In the genomic region with DNA sequence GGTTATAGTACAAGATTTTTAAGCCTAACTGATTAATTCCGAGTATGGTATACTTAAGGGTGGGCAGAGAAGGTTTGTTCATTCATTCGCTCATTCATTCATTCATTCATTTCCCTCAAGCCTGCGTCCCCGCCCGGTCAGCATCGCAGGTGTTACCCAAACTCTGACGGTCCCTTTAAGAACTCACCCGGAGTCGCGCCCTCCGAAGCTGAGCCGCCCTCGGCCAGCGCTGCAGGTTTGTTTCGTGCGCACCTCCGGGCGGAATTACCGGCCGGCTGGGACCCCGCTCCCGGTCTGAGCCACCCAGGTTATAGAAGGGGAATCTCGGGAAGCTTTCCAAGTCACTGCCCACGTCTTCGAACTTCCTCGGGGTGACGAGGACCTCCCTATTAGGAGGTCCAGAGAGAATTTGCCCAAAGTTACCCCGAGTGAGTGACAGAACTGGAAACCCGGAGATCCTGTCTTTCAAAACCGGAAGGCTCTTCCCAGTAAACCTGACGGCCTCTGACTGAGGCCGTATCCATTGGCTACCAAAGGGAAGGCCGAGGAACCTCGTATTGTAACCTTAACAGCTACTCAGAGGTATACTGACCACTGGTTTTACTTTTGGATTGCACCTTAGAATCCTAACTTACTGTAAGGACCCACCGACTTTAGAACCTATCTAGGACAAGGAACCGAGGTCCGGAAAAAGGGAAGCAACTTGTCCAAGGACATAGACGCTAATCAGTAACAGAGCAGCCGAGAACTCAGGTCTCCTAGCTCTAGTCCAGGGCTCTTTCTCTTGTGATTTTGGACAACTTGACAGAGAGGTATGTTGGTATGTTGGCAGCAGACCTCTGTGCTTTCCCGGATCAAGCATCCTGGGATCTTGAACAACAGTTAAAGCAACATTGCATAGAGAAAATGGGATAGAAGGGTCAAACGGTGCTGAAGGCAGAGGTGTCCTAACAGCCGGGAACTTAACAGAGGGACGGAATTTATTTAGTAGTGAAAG, we compare ENCODE assay signal across 1 cellular context.
A peak's percentile ranks its signal among the peaks of the same experiment; 100 is the strongest.
TF ChIP-seq lines count a peak whose summit lies in the region.

No MANE protein-coding gene starts in this region.

TF ChIP-seq in HepG2, 621 proteins besides CTCF, POLR2A, EP300 and RAD21 (continued from another document and continues in another):
- TF ChIP-seq, protein P1, sequence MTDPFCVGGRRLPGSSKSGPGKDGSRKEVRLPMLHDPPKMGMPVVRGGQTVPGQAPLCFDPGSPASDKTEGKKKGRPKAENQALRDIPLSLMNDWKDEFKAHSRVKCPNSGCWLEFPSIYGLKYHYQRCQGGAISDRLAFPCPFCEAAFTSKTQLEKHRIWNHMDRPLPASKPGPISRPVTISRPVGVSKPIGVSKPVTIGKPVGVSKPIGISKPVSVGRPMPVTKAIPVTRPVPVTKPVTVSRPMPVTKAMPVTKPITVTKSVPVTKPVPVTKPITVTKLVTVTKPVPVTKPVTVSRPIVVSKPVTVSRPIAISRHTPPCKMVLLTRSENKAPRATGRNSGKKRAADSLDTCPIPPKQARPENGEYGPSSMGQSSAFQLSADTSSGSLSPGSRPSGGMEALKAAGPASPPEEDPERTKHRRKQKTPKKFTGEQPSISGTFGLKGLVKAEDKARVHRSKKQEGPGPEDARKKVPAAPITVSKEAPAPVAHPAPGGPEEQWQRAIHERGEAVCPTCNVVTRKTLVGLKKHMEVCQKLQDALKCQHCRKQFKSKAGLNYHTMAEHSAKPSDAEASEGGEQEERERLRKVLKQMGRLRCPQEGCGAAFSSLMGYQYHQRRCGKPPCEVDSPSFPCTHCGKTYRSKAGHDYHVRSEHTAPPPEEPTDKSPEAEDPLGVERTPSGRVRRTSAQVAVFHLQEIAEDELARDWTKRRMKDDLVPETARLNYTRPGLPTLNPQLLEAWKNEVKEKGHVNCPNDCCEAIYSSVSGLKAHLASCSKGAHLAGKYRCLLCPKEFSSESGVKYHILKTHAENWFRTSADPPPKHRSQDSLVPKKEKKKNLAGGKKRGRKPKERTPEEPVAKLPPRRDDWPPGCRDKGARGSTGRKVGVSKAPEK (CRISPR knock-in tag; IDR thresholded peaks at IDR 0.05; ENCODE audit: borderline replicate concordance), result no peak
- no peak for TF ChIP-seq ZNF251 (CRISPR knock-in tag; IDR thresholded peaks at IDR 0.05)
- no peak for TF ChIP-seq ZNF549 (CRISPR knock-in tag; IDR thresholded peaks at IDR 0.05)
- TF ChIP-seq ZNF788 (CRISPR knock-in tag; IDR thresholded peaks at IDR 0.05; ENCODE audit: borderline replicate concordance), result no peak
- no peak for TF ChIP-seq GLI4 (CRISPR knock-in tag; IDR thresholded peaks at IDR 0.05; ENCODE audit: borderline replicate concordance)
- no peak for TF ChIP-seq ETV6 (CRISPR knock-in tag; conservative IDR thresholded peaks at IDR 0.05)
- TF ChIP-seq ZNF878 (CRISPR knock-in tag; IDR thresholded peaks at IDR 0.05), result no peak
- TF ChIP-seq, protein P2, sequence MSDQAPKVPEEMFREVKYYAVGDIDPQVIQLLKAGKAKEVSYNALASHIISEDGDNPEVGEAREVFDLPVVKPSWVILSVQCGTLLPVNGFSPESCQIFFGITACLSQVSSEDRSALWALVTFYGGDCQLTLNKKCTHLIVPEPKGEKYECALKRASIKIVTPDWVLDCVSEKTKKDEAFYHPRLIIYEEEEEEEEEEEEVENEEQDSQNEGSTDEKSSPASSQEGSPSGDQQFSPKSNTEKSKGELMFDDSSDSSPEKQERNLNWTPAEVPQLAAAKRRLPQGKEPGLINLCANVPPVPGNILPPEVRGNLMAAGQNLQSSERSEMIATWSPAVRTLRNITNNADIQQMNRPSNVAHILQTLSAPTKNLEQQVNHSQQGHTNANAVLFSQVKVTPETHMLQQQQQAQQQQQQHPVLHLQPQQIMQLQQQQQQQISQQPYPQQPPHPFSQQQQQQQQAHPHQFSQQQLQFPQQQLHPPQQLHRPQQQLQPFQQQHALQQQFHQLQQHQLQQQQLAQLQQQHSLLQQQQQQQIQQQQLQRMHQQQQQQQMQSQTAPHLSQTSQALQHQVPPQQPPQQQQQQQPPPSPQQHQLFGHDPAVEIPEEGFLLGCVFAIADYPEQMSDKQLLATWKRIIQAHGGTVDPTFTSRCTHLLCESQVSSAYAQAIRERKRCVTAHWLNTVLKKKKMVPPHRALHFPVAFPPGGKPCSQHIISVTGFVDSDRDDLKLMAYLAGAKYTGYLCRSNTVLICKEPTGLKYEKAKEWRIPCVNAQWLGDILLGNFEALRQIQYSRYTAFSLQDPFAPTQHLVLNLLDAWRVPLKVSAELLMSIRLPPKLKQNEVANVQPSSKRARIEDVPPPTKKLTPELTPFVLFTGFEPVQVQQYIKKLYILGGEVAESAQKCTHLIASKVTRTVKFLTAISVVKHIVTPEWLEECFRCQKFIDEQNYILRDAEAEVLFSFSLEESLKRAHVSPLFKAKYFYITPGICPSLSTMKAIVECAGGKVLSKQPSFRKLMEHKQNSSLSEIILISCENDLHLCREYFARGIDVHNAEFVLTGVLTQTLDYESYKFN (CRISPR knock-in tag; conservative IDR thresholded peaks at IDR 0.05), result 0 out of 2 replicates have a peak, but pooled peaks have one; percentile 20
- no peak for TF ChIP-seq CEBPB (IDR thresholded peaks at IDR 0.05; ENCODE audit: borderline replicate concordance, low read depth, low read length)
- TF ChIP-seq ZNF33B (CRISPR knock-in tag; IDR thresholded peaks at IDR 0.05), result no peak
- TF ChIP-seq, protein P3, sequence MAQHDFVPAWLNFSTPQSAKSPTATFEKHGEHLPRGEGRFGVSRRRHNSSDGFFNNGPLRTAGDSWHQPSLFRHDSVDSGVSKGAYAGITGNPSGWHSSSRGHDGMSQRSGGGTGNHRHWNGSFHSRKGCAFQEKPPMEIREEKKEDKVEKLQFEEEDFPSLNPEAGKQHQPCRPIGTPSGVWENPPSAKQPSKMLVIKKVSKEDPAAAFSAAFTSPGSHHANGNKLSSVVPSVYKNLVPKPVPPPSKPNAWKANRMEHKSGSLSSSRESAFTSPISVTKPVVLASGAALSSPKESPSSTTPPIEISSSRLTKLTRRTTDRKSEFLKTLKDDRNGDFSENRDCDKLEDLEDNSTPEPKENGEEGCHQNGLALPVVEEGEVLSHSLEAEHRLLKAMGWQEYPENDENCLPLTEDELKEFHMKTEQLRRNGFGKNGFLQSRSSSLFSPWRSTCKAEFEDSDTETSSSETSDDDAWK (CRISPR knock-in tag; IDR thresholded peaks at IDR 0.05), result no peak
- peak; percentile 42; the same call in 1 of the 2 replicates for TF ChIP-seq KMT2B (CRISPR knock-in tag; IDR thresholded peaks at IDR 0.05)
- TF ChIP-seq ZNF430 (CRISPR knock-in tag; IDR thresholded peaks at IDR 0.05), result no peak
- TF ChIP-seq ZMAT3 (CRISPR knock-in tag; conservative IDR thresholded peaks at IDR 0.05), result no peak
- no peak for TF ChIP-seq JARID2 (CRISPR knock-in tag; IDR thresholded peaks at IDR 0.05; ENCODE audit: insufficient replicate concordance)
- TF ChIP-seq, protein P4, sequence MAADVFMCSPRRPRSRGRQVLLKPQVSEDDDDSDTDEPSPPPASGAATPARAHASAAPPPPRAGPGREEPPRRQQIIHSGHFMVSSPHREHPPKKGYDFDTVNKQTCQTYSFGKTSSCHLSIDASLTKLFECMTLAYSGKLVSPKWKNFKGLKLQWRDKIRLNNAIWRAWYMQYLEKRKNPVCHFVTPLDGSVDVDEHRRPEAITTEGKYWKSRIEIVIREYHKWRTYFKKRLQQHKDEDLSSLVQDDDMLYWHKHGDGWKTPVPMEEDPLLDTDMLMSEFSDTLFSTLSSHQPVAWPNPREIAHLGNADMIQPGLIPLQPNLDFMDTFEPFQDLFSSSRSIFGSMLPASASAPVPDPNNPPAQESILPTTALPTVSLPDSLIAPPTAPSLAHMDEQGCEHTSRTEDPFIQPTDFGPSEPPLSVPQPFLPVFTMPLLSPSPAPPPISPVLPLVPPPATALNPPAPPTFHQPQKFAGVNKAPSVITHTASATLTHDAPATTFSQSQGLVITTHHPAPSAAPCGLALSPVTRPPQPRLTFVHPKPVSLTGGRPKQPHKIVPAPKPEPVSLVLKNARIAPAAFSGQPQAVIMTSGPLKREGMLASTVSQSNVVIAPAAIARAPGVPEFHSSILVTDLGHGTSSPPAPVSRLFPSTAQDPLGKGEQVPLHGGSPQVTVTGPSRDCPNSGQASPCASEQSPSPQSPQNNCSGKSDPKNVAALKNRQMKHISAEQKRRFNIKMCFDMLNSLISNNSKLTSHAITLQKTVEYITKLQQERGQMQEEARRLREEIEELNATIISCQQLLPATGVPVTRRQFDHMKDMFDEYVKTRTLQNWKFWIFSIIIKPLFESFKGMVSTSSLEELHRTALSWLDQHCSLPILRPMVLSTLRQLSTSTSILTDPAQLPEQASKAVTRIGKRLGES (CRISPR knock-in tag; IDR thresholded peaks at IDR 0.05; ENCODE audit: borderline replicate concordance), result no peak
- peak; percentile 61; the same call in 1 of the 2 replicates for TF ChIP-seq RFX3 (CRISPR knock-in tag; IDR thresholded peaks at IDR 0.05)
- TF ChIP-seq ZNF629 (CRISPR knock-in tag; conservative IDR thresholded peaks at IDR 0.05), result no peak
- TF ChIP-seq, protein P5, sequence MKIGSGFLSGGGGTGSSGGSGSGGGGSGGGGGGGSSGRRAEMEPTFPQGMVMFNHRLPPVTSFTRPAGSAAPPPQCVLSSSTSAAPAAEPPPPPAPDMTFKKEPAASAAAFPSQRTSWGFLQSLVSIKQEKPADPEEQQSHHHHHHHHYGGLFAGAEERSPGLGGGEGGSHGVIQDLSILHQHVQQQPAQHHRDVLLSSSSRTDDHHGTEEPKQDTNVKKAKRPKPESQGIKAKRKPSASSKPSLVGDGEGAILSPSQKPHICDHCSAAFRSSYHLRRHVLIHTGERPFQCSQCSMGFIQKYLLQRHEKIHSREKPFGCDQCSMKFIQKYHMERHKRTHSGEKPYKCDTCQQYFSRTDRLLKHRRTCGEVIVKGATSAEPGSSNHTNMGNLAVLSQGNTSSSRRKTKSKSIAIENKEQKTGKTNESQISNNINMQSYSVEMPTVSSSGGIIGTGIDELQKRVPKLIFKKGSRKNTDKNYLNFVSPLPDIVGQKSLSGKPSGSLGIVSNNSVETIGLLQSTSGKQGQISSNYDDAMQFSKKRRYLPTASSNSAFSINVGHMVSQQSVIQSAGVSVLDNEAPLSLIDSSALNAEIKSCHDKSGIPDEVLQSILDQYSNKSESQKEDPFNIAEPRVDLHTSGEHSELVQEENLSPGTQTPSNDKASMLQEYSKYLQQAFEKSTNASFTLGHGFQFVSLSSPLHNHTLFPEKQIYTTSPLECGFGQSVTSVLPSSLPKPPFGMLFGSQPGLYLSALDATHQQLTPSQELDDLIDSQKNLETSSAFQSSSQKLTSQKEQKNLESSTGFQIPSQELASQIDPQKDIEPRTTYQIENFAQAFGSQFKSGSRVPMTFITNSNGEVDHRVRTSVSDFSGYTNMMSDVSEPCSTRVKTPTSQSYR (CRISPR knock-in tag; IDR thresholded peaks at IDR 0.05; ENCODE audit: borderline replicate concordance), result no peak
- TF ChIP-seq, protein P6, sequence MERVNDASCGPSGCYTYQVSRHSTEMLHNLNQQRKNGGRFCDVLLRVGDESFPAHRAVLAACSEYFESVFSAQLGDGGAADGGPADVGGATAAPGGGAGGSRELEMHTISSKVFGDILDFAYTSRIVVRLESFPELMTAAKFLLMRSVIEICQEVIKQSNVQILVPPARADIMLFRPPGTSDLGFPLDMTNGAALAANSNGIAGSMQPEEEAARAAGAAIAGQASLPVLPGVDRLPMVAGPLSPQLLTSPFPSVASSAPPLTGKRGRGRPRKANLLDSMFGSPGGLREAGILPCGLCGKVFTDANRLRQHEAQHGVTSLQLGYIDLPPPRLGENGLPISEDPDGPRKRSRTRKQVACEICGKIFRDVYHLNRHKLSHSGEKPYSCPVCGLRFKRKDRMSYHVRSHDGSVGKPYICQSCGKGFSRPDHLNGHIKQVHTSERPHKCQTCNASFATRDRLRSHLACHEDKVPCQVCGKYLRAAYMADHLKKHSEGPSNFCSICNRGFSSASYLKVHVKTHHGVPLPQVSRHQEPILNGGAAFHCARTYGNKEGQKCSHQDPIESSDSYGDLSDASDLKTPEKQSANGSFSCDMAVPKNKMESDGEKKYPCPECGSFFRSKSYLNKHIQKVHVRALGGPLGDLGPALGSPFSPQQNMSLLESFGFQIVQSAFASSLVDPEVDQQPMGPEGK (CRISPR knock-in tag; IDR thresholded peaks at IDR 0.05), result no peak
- TF ChIP-seq, protein P7, sequence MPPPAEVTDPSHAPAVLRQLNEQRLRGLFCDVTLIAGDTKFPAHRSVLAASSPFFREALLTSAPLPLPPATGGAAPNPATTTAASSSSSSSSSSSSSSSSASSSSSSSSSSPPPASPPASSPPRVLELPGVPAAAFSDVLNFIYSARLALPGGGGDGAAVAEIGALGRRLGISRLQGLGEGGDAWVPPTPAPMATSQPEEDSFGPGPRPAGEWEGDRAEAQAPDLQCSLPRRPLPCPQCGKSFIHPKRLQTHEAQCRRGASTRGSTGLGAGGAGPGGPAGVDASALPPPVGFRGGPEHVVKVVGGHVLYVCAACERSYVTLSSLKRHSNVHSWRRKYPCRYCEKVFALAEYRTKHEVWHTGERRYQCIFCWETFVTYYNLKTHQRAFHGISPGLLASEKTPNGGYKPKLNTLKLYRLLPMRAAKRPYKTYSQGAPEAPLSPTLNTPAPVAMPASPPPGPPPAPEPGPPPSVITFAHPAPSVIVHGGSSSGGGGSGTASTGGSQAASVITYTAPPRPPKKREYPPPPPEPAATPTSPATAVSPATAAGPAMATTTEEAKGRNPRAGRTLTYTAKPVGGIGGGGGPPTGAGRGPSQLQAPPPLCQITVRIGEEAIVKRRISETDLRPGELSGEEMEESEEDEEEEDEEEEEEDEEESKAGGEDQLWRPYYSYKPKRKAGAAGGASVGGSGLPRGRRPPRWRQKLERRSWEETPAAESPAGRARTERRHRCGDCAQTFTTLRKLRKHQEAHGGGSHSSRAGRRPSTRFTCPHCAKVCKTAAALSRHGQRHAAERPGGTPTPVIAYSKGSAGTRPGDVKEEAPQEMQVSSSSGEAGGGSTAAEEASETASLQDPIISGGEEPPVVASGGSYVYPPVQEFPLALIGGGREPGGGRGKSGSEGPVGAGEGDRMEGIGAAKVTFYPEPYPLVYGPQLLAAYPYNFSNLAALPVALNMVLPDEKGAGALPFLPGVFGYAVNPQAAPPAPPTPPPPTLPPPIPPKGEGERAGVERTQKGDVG (CRISPR knock-in tag; IDR thresholded peaks at IDR 0.05; ENCODE audit: borderline replicate concordance), result no peak
- no peak for TF ChIP-seq ZNF335 (CRISPR knock-in tag; IDR thresholded peaks at IDR 0.05)
- TF ChIP-seq, protein P8, sequence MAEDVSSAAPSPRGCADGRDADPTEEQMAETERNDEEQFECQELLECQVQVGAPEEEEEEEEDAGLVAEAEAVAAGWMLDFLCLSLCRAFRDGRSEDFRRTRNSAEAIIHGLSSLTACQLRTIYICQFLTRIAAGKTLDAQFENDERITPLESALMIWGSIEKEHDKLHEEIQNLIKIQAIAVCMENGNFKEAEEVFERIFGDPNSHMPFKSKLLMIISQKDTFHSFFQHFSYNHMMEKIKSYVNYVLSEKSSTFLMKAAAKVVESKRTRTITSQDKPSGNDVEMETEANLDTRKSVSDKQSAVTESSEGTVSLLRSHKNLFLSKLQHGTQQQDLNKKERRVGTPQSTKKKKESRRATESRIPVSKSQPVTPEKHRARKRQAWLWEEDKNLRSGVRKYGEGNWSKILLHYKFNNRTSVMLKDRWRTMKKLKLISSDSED (CRISPR knock-in tag; IDR thresholded peaks at IDR 0.05), result no peak
- TF ChIP-seq MAFK (conservative IDR thresholded peaks at IDR 0.05 in 1 of 2, IDR thresholded peaks at IDR 0.05 in 1 of 2; ENCODE audit: low read length in 2 of 2), result no peak
- TF ChIP-seq FOXO1 (CRISPR knock-in tag; IDR thresholded peaks at IDR 0.05), result no peak
- no peak for TF ChIP-seq SYNCRIP (IDR thresholded peaks at IDR 0.05; ENCODE audit: insufficient read depth, low read depth, low read length)
- no peak for TF ChIP-seq PLRG1 (conservative IDR thresholded peaks at IDR 0.05)
- peak; percentile 14; the same call in 1 of the 2 replicates for TF ChIP-seq ZKSCAN8 (CRISPR knock-in tag; IDR thresholded peaks at IDR 0.05; ENCODE audit: borderline replicate concordance)
